Comparison of ENCODE assay signal across 17 cellular contexts in genomic region chr1:33764149-33764548, GRCh38.
"Had no signal": no experiment of that assay in that cellular context is flagged by ENCODE, and none has a peak within 500 bp of the region (broad histone marks: within the 10 kb centered on the region; RNA-seq: fewer than 3 reads in every experiment).

No MANE protein-coding gene starts in this region.

- H3K4me1 ChIP-seq: colonic mucosa, gastrocnemius medialis, left lung, lower lobe of right lung had no signal

- H3K27ac ChIP-seq: colonic mucosa, esophagus squamous epithelium, gastrocnemius medialis, left lung, lower lobe of right lung had no signal

- H3K9me3 ChIP-seq: colonic mucosa, esophagus squamous epithelium, gastrocnemius medialis, heart right ventricle, left lung, lower lobe of right lung had no signal

- DNase-seq: colonic mucosa; dermis blood vessel endothelial cell; dorsolateral prefrontal cortex; effector CD4-positive, alpha-beta T cell; effector memory CD4-positive, alpha-beta T cell; erythroblast; esophagus squamous epithelium; foreskin melanocyte; glutamatergic neuron; heart right ventricle; hippocampal formation; left lung; left ventricle myocardium superior; lower lobe of right lung; mesenchymal stem cell; midbrain had no signal

- H3K36me3 ChIP-seq: colonic mucosa, esophagus squamous epithelium, gastrocnemius medialis, heart right ventricle, left lung, lower lobe of right lung had no signal

- H3K4me3 ChIP-seq: colonic mucosa, dorsolateral prefrontal cortex, esophagus squamous epithelium, gastrocnemius medialis, heart right ventricle, left lung, lower lobe of right lung had no signal

- ATAC-seq: left ventricle myocardium superior, lower lobe of right lung had no signal

- H3K27me3 ChIP-seq: colonic mucosa, dorsolateral prefrontal cortex, gastrocnemius medialis, heart right ventricle, left lung had no signal
